ENCODE assay signal across 2 cellular contexts in genomic region chr6:132404330-132404729, GRCh38.
TF ChIP-seq lines count a peak whose summit lies in the region.

No MANE protein-coding gene starts in this region.

TF ChIP-seq in SK-N-SH, 30 proteins besides CTCF, POLR2A, EP300 and RAD21 (continued from another document):
- TF ChIP-seq, protein P1, sequence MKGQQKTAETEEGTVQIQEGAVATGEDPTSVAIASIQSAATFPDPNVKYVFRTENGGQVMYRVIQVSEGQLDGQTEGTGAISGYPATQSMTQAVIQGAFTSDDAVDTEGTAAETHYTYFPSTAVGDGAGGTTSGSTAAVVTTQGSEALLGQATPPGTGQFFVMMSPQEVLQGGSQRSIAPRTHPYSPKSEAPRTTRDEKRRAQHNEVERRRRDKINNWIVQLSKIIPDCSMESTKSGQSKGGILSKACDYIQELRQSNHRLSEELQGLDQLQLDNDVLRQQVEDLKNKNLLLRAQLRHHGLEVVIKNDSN (IDR thresholded peaks at IDR 0.05; ENCODE audit: borderline replicate concordance, low read depth) = no peak
- no peak for TF ChIP-seq USF2 (IDR thresholded peaks at IDR 0.05; ENCODE audit: borderline replicate concordance, low read depth, low read length)
- TF ChIP-seq TEAD4 (IDR thresholded peaks at IDR 0.05; ENCODE audit: borderline replicate concordance, insufficient read depth) = no peak
- TF ChIP-seq IRF3 (IDR thresholded peaks at IDR 0.05; ENCODE audit: low read depth, low read length) = no peak

TF ChIP-seq in SK-N-SH treated with all-trans-retinoic acid at 6 μM for 48 hours, 23 proteins besides CTCF, POLR2A, EP300 and RAD21 (continued from another document):
- TF ChIP-seq CSRNP3 (CRISPR knock-in tag; IDR thresholded peaks at IDR 0.05) = no peak
- TF ChIP-seq TSHZ2 (CRISPR knock-in tag; IDR thresholded peaks at IDR 0.05) = no peak
- TF ChIP-seq, protein P2, sequence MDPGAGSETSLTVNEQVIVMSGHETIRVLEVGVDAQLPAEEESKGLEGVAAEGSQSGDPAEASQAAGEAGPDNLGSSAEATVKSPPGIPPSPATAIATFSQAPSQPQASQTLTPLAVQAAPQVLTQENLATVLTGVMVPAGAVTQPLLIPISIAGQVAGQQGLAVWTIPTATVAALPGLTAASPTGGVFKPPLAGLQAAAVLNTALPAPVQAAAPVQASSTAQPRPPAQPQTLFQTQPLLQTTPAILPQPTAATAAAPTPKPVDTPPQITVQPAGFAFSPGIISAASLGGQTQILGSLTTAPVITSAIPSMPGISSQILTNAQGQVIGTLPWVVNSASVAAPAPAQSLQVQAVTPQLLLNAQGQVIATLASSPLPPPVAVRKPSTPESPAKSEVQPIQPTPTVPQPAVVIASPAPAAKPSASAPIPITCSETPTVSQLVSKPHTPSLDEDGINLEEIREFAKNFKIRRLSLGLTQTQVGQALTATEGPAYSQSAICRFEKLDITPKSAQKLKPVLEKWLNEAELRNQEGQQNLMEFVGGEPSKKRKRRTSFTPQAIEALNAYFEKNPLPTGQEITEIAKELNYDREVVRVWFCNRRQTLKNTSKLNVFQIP (CRISPR knock-in tag; IDR thresholded peaks at IDR 0.05; ENCODE audit: borderline replicate concordance, low read depth) = no peak
- TF ChIP-seq BACH2 (CRISPR knock-in tag; IDR thresholded peaks at IDR 0.05; ENCODE audit: borderline replicate concordance) = no peak
- TF ChIP-seq CSDC2 (CRISPR knock-in tag; IDR thresholded peaks at IDR 0.05) = no peak
- TF ChIP-seq ZFP3 (CRISPR knock-in tag; IDR thresholded peaks at IDR 0.05) = no peak
